28 cellular contexts compared by ENCODE assay signal in the genomic region with DNA sequence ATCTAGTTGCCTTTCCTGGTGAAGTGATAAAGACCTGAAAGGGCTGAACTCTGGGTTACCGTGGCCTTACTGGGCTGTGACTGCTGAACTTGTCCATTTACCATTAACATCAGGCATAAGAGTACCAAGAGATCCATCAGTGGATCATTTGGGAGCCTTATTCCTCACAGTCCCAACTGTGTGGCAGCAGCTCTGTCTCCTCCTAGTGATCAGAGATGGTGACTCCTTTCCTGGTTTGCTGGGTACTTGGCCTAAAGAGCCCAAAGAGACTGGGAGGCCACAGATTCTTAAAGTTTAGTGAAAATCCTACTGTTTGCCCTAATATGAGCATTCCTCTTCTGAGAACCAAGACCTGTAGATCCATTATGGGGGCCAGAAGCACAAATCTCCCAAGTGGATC. TPM values are rescaled to one million over a fixed set of nuclear protein-coding genes. Genes with fewer than 3 reads are reported as not detected.
DNase-seq lines count a peak whose midpoint lies in the region; ATAC-seq and TF ChIP-seq lines count a peak whose summit lies in the region.
"Had no signal": no experiment of that assay in that cellular context is flagged by ENCODE, and none has a peak within 500 bp of the region (broad histone marks: within the 10 kb centered on the region; RNA-seq: fewer than 3 reads in every experiment).

No MANE protein-coding gene starts in this region.

- H3K27ac ChIP-seq in WERI-Rb-1 (no peak overlapping the region), tibial artery (no peak overlapping the region), psoas muscle (no peak overlapping the region)
- H3K27ac ChIP-seq: C4-2B, dorsolateral prefrontal cortex, RWPE1, thoracic aorta, vagina had no signal

- TF ChIP-seq CTCF in AG04449 (IDR thresholded peaks at IDR 0.05; ENCODE audit: insufficient read depth, low read length, missing control alignments) (peak; percentile 11), WERI-Rb-1 (IDR thresholded peaks at IDR 0.05; ENCODE audit: low read depth, low read length) (0 out of 2 replicates have a peak, but pooled peaks have one; percentile 7), fibroblast of mammary gland (conservative IDR thresholded peaks at IDR 0.05; ENCODE audit: control insufficient read depth, insufficient read depth, low read depth, low read length) (peak; percentile 19), tibial artery (IDR thresholded peaks at IDR 0.05) (no peak), psoas muscle (IDR thresholded peaks at IDR 0.05) (no peak)

- H3K9me3 ChIP-seq in WERI-Rb-1 (ENCODE audit: severe bottlenecking) (peaks cover 2% of the 10 kb centered on the region), tibial artery (no peaks in the 10 kb centered on the region), psoas muscle (no peaks in the 10 kb centered on the region)
- H3K9me3 ChIP-seq: mucosa of descending colon, thoracic aorta, vagina had no signal

- H3K36me3 ChIP-seq in WERI-Rb-1 (no peaks in the 10 kb centered on the region), tibial artery (no peaks in the 10 kb centered on the region), psoas muscle (ENCODE audit: insufficient read depth in 1 of 2, low read depth in 1 of 2) (no peaks in the 10 kb centered on the region)
- H3K36me3 ChIP-seq: thoracic aorta, vagina had no signal

- H3K27ac Mint-ChIP-seq in effector memory CD8-positive, alpha-beta T cell: no peak overlapping the region
- H3K27ac Mint-ChIP-seq: activated CD8-positive, alpha-beta T cell treated with anti-CD3 and anti-CD28 coated beads, Interleukin-2, amount 10 ng/mL, durations not matched to agents 7 days and 5 days; activated naive CD8-positive, alpha-beta T cell; natural killer cell treated with Interleukin-12 subunit alpha and Interleukin-12 subunit beta and Interleukin-15 and Interleukin-18, amount 100 ng/mL, for 72 hours had no signal

- H3K9me3 Mint-ChIP-seq in effector memory CD8-positive, alpha-beta T cell: no peaks in the 10 kb centered on the region
- H3K9me3 Mint-ChIP-seq: natural killer cell treated with Interleukin-12 subunit alpha and Interleukin-12 subunit beta and Interleukin-15 and Interleukin-18, amount 100 ng/mL, for 72 hours had no signal

- intact Hi-C loops in tibial artery (cut with DNase I; ENCODE audit: low total_unique reads) (no loop called here), psoas muscle (cut with DNase I) (no loop called here)

- H3K4me1 ChIP-seq in tibial artery (peaks cover 0 to 3% (median 0%) of the 10 kb centered on the region in 4 donors), psoas muscle (no peaks in the 10 kb centered on the region)
- H3K4me1 ChIP-seq: vagina had no signal

- H3K27me3 ChIP-seq in WERI-Rb-1 (ENCODE audit: insufficient read depth, low read depth, severe bottlenecking) (peaks cover 18% of the 10 kb centered on the region), tibial artery (no peaks in the 10 kb centered on the region), psoas muscle (ENCODE audit: insufficient read depth in 3 of 3, low read length in 2 of 3) (peaks cover 0 to 33% (median 0%) of the 10 kb centered on the region in 3 donors)
- H3K27me3 ChIP-seq: vagina had no signal

- POLR2A ChIA-PET in AG04449 (lab: Yijun Ruan, JAX): no interaction called here

- H3K36me3 Mint-ChIP-seq in effector memory CD8-positive, alpha-beta T cell (ENCODE audit: insufficient read depth): no peaks in the 10 kb centered on the region
- H3K36me3 Mint-ChIP-seq: activated naive CD8-positive, alpha-beta T cell; natural killer cell treated with Interleukin-12 subunit alpha and Interleukin-12 subunit beta and Interleukin-15 and Interleukin-18, amount 100 ng/mL, for 72 hours had no signal

- H3K4me3 ChIP-seq in AG04449 (ENCODE audit: low read depth, low read length) (no peak overlapping the region), WERI-Rb-1 (ENCODE audit: low read depth, low read length) (no peak overlapping the region), fibroblast of mammary gland (ENCODE audit: control insufficient read depth, low read depth, low read length) (no peak overlapping the region), tibial artery (no peak overlapping the region), psoas muscle (no peak overlapping the region)
- H3K4me3 ChIP-seq: dorsolateral prefrontal cortex, lung, mucosa of descending colon, thoracic aorta, vagina had no signal

- no peak overlapping the region for H3K4me3 Mint-ChIP-seq in effector memory CD8-positive, alpha-beta T cell
- H3K4me3 Mint-ChIP-seq: activated CD8-positive, alpha-beta T cell treated with anti-CD3 and anti-CD28 coated beads, Interleukin-2, amount 10 ng/mL, durations not matched to agents 7 days and 5 days; activated naive CD8-positive, alpha-beta T cell; natural killer cell treated with Interleukin-12 subunit alpha and Interleukin-12 subunit beta and Interleukin-15 and Interleukin-18, amount 100 ng/mL, for 72 hours had no signal

- no peaks in the 10 kb centered on the region for H3K4me1 Mint-ChIP-seq in effector memory CD8-positive, alpha-beta T cell (ENCODE audit: low read depth in 2 of 2)

- H3K27me3 Mint-ChIP-seq in effector memory CD8-positive, alpha-beta T cell: peaks cover 0 to 8% of the 10 kb centered on the region in 2 donors
- H3K27me3 Mint-ChIP-seq: activated naive CD8-positive, alpha-beta T cell had no signal

- 79 to 100% (median 95%) methylated on average over 1 of the region's 1 CpG for WGBS in psoas muscle, 3 donors

- no peak for DNase-seq in AG04449 (ENCODE audit: low read depth, low spot score)
- peak; percentile 16 for DNase-seq in GM03348 (ENCODE audit: low spot score)
- DNase-seq in WERI-Rb-1: no peak
- no peak for DNase-seq in fibroblast of mammary gland (ENCODE audit: low read depth)
- DNase-seq in effector memory CD8-positive, alpha-beta T cell: no peak
- DNase-seq in tibial artery: no peak
- DNase-seq in psoas muscle: no peak
- DNase-seq: activated CD8-positive, alpha-beta T cell treated with anti-CD3 and anti-CD28 coated beads, Interleukin-2, amount 10 ng/mL, durations not matched to agents 7 days and 5 days; aorta; Calu3; dorsolateral prefrontal cortex; GOT3; head of caudate nucleus; kidney glomerular epithelial cell; mucosa of descending colon; NCI-H1048; NCI-H1694 treated with DMSO at 0.1 percent for 48 hours; NCI-H526 treated with DMSO at 0.1 percent for 48 hours; stimulated activated naive CD8-positive, alpha-beta T cell treated with anti-CD3 and anti-CD28 coated beads, Interleukin-15, Interleukin-2, amounts not matched to agents 100 U/mL and 50 U/mL, for 24 hours; T-helper 1 cell had no signal

- ATAC-seq in activated CD4-positive, CD25-positive, alpha-beta regulatory T cell treated with anti-CD3 and anti-CD28 coated beads, Interleukin-2, amount 50 U/mL, for 24 hours: no peak
- ATAC-seq in effector memory CD8-positive, alpha-beta T cell (replicated peaks): no peak
- ATAC-seq in psoas muscle: no peak
- ATAC-seq: activated CD8-positive, alpha-beta T cell treated with anti-CD3 and anti-CD28 coated beads, Interleukin-2, amount 10 ng/mL, durations not matched to agents 7 days and 5 days; mucosa of descending colon; natural killer cell treated with Interleukin-12 subunit alpha and Interleukin-12 subunit beta and Interleukin-15 and Interleukin-18, amount 100 ng/mL, for 72 hours; stimulated activated naive CD8-positive, alpha-beta T cell treated with anti-CD3 and anti-CD28 coated beads, Interleukin-15, Interleukin-2, amounts not matched to agents 100 U/mL and 50 U/mL, for 24 hours had no signal

- CTCF ChIA-PET in AG04449 (lab: Yijun Ruan, JAX): no interaction called here

RNA-seq across cellular contexts. Expression of gene ATP6AP2, which starts 56.3 kb away (rescaled TPM):
- 10 to 100 TPM; 22.6 to 25.8 (median 24.4) TPM for total RNA-seq in psoas muscle
- polyA plus RNA-seq in psoas muscle: 10 to 100 TPM; 17.5 to 29.2 (median 27.5) TPM

Comparison
In these comparisons a context has a peak if more than half of its experiments do, and no peak if none do; other contexts are left out.
1. CTCF ChIP-seq: peak in AG04449 (single experiment), WERI-Rb-1 (single experiment) and fibroblast of mammary gland (single experiment); none in tibial artery (0 of 2) and psoas muscle (single experiment).